ENCODE assay signal across 27 cellular contexts in genomic region chr7:157484411-157485081, GRCh38.
A peak's percentile ranks its signal among the peaks of the same experiment; 100 is the strongest.
DNase-seq lines count a peak whose midpoint lies in the region; TF ChIP-seq lines count a peak whose summit lies in the region.
"Had no signal": no experiment of that assay in that cellular context is flagged by ENCODE, and none has a peak within 500 bp of the region (broad histone marks: within the 10 kb centered on the region; RNA-seq: fewer than 3 reads in every experiment).

No MANE protein-coding gene starts in this region.

- CTCF ChIA-PET in activated CD4-positive, alpha-beta memory T cell treated with anti-CD3 and anti-CD28 coated beads, Interleukin-2, amount 10 ng/mL, durations not matched to agents 7 days and 5 days (lab: Charles Lee): interaction anchor here (2.5 kb wide), 1 partner anchor 10 kb away, joined by 12 read pairs; no protein-coding TSS in a partner anchor

- H3K27me3 Mint-ChIP-seq in activated CD4-positive, alpha-beta memory T cell treated with anti-CD3 and anti-CD28 coated beads, Interleukin-2, amount 10 ng/mL, durations not matched to agents 7 days and 5 days: peaks cover 8% of the 10 kb centered on the region
- H3K27me3 Mint-ChIP-seq: CD4-positive, CD25-positive, alpha-beta regulatory T cell; central memory CD8-positive, alpha-beta T cell had no signal

- TF ChIP-seq CTCF in 22Rv1 (IDR thresholded peaks at IDR 0.05) (peak; percentile 27), sigmoid colon (IDR thresholded peaks at IDR 0.05) (no peak)

- peaks cover 32% of the 10 kb centered on the region for H3K4me1 Mint-ChIP-seq in activated CD4-positive, alpha-beta memory T cell treated with anti-CD3 and anti-CD28 coated beads, Interleukin-2, amount 10 ng/mL, durations not matched to agents 7 days and 5 days
- H3K4me1 Mint-ChIP-seq: mesothelial cell of epicardium had no signal

- H3K4me3 ChIP-seq in sigmoid colon (no peak overlapping the region), HAP-1 (no peak overlapping the region)
- H3K4me3 ChIP-seq: adrenal gland, body of pancreas, right lobe of liver had no signal

- POLR2A ChIA-PET in activated CD4-positive, alpha-beta memory T cell treated with anti-CD3 and anti-CD28 coated beads, Interleukin-2, amount 10 ng/mL, durations not matched to agents 7 days and 5 days (lab: Charles Lee): interaction anchor here (1.0 kb wide), 1 partner anchor 13 kb away, joined by 3 read pairs; no protein-coding TSS in a partner anchor

- in situ Hi-C loops in HAP-1 (cut with MboI; ENCODE audit: low sequenced_read_pairs): no loop called here

- H3K27me3 ChIP-seq in sigmoid colon: peaks cover 0 to 12% (median 0%) of the 10 kb centered on the region in 3 donors
- H3K27me3 ChIP-seq in HAP-1 (ENCODE audit: low read depth): no peaks in the 10 kb centered on the region
- H3K27me3 ChIP-seq: adrenal gland, body of pancreas, right lobe of liver had no signal

- H3K36me3 ChIP-seq in sigmoid colon: no peaks in the 10 kb centered on the region
- no peaks in the 10 kb centered on the region for H3K36me3 ChIP-seq in HAP-1 (replicated peaks)
- H3K36me3 ChIP-seq: adrenal gland, right lobe of liver had no signal

- no peaks in the 10 kb centered on the region for H3K9me3 Mint-ChIP-seq in activated CD4-positive, alpha-beta memory T cell treated with anti-CD3 and anti-CD28 coated beads, Interleukin-2, amount 10 ng/mL, durations not matched to agents 7 days and 5 days
- H3K9me3 Mint-ChIP-seq: activated naive CD4-positive, alpha-beta T cell treated with anti-CD3 and anti-CD28 coated beads, Interleukin-2, amount 10 ng/mL, durations not matched to agents 7 days and 5 days; central memory CD8-positive, alpha-beta T cell; dendritic cell treated with granulocyte-macrophage colony-stimulating factor and Interleukin-4, amounts not matched to agents 40 ng/mL and 50 ng/mL, for 4 days; mesothelial cell of epicardium had no signal

- WGBS in sigmoid colon, 2 donors: 86% methylated on average over 28 of the region's 28 CpGs

- DNase-seq in DMS53 (lab: John Stamatoyannopoulos, UW): peak; percentile 60
- no peak for DNase-seq in DMS53 treated with DMSO at 0.1 percent for 48 hours (lab: John Stamatoyannopoulos, UW; ENCODE audit: unreplicated experiment)
- peak; percentile 16 for DNase-seq in activated CD4-positive, alpha-beta memory T cell treated with anti-CD3 and anti-CD28 coated beads, Interleukin-2, amount 10 ng/mL, durations not matched to agents 7 days and 5 days
- DNase-seq in sigmoid colon: peak; percentile 48
- DNase-seq in GF-D8 (lab: John Stamatoyannopoulos, UW): no peak
- no peak for DNase-seq in dermis blood vessel endothelial cell
- no peak for DNase-seq in HAP-1 (ENCODE audit: low spot score in 2 of 2)
- DNase-seq: 8988T; CD4-positive, CD25-positive, alpha-beta regulatory T cell; KBM-7; kidney; NCI-H1417; NCI-H2081; NCI-H2227 treated with DMSO at 0.1 percent for 48 hours; SHP77; stimulated activated CD4-positive, alpha-beta T cell treated with anti-CD3 and anti-CD28 coated beads, Interleukin-12 subunit alpha, Interleukin-12 subunit beta, amount 100 ng/mL, for 4 hours; stimulated activated CD4-positive, alpha-beta T cell treated with anti-CD3 and anti-CD28 coated beads, Interleukin-2, amount 100 ng/mL, for 48 hours; trophoblast cell had no signal

- no peak for TF ChIP-seq POLR2A in sigmoid colon (IDR thresholded peaks at IDR 0.05)

- intact Hi-C loops in sigmoid colon (cut with DNase I): no loop called here

- H3K4me1 ChIP-seq in sigmoid colon: no peaks in the 10 kb centered on the region
- H3K4me1 ChIP-seq in HAP-1: no peaks in the 10 kb centered on the region
- H3K4me1 ChIP-seq: adrenal gland, body of pancreas, right lobe of liver had no signal

- H3K9me3 ChIP-seq in sigmoid colon (no peaks in the 10 kb centered on the region), HAP-1 (no peaks in the 10 kb centered on the region)
- H3K9me3 ChIP-seq: adrenal gland, body of pancreas, right lobe of liver had no signal

- H3K4me3 Mint-ChIP-seq in activated CD4-positive, alpha-beta memory T cell treated with anti-CD3 and anti-CD28 coated beads, Interleukin-2, amount 10 ng/mL, durations not matched to agents 7 days and 5 days: peak overlapping the region; percentile 29
- H3K4me3 Mint-ChIP-seq: activated naive CD4-positive, alpha-beta T cell treated with anti-CD3 and anti-CD28 coated beads, Interleukin-2, amount 10 ng/mL, durations not matched to agents 7 days and 5 days; central memory CD8-positive, alpha-beta T cell; dendritic cell treated with granulocyte-macrophage colony-stimulating factor and Interleukin-4, amounts not matched to agents 40 ng/mL and 50 ng/mL, for 4 days; mesothelial cell of epicardium had no signal

- peaks cover 2% of the 10 kb centered on the region for H3K36me3 Mint-ChIP-seq in activated CD4-positive, alpha-beta memory T cell treated with anti-CD3 and anti-CD28 coated beads, Interleukin-2, amount 10 ng/mL, durations not matched to agents 7 days and 5 days (ENCODE audit: low read depth)
- H3K36me3 Mint-ChIP-seq: CD4-positive, CD25-positive, alpha-beta regulatory T cell; mesothelial cell of epicardium had no signal

- TF ChIP-seq EP300 in sigmoid colon (IDR thresholded peaks at IDR 0.05): no peak

- peak overlapping the region; percentile 39 for H3K27ac Mint-ChIP-seq in activated CD4-positive, alpha-beta memory T cell treated with anti-CD3 and anti-CD28 coated beads, Interleukin-2, amount 10 ng/mL, durations not matched to agents 7 days and 5 days
- H3K27ac Mint-ChIP-seq: dendritic cell treated with granulocyte-macrophage colony-stimulating factor and Interleukin-4, amounts not matched to agents 40 ng/mL and 50 ng/mL, for 4 days; mesothelial cell of epicardium; progenitor cell of endocrine pancreas had no signal

- H3K27ac ChIP-seq in 22Rv1 (no peak overlapping the region), sigmoid colon (no peak overlapping the region)
- H3K27ac ChIP-seq: adrenal gland, body of pancreas, right lobe of liver had no signal

Comparison
In these comparisons a context has a peak if more than half of its experiments do, and no peak if none do; other contexts are left out.
1. DNase-seq: peak in DMS53 (single experiment), activated CD4-positive, alpha-beta memory T cell treated with anti-CD3 and anti-CD28 coated beads, Interleukin-2, amount 10 ng/mL, durations not matched to agents 7 days and 5 days (single experiment) and sigmoid colon (single experiment); none in DMS53 treated with DMSO at 0.1 percent for 48 hours (single experiment), GF-D8 (single experiment), dermis blood vessel endothelial cell (single experiment) and HAP-1 (0 of 2).